ENCODE assay signal across 29 cellular contexts in the genomic region with DNA sequence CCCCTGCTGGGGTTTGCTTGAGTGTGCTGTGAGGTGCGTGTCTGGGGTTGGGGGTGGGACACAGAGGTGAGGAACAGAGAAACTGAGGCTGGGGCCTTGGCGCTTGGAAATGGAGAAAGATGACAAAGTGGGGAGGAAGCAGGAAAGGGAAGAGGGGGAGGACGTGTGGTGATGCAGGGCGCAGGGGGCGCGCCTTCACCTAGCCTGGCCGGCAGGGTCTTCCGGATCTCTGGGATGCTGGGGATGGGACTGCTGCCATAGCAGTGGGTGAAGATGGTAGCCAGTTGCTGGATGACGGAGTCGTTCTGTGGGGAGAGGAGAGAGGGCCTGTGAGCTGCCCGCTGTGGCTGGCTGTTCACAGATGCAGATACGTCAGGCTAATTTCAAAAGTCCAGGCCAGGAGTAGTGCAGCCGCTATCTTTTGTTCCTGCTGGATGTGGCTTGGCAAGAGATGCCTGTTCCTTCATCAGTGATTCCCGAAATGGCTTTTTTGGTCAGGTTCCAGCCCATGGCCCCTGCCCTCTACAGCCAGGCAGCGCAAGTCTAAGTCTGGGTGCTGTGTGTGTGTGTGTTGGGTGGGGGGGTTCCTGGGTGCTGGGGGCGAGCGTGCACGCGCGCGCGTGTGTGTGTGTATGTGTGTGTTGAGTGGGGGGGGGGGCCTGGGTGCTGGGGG. TPM values are rescaled to one million over a fixed set of nuclear protein-coding genes. Genes with fewer than 3 reads are reported as not detected.
DNase-seq lines count a peak whose midpoint lies in the region; TF ChIP-seq lines count a peak whose summit lies in the region.
"Had no signal": no experiment of that assay in that cellular context is flagged by ENCODE, and none has a peak within 500 bp of the region (broad histone marks: within the 10 kb centered on the region; RNA-seq: fewer than 3 reads in every experiment).

No MANE protein-coding gene starts in this region.

- H3K27me3 Mint-ChIP-seq in activated T-helper 1 cell treated with anti-CD3 and anti-CD28 coated beads, Interleukin-12 subunit alpha, Interleukin-12 subunit beta, Interleukin-2, Interleukin-4 antibody, amounts not matched to agents 30 ng/mL and 10 ng/mL and 1 ng/mL, durations not matched to agents 14 hours and 24 hours and 36 hours (ENCODE audit: insufficient read depth): no peaks in the 10 kb centered on the region
- H3K27me3 Mint-ChIP-seq: CD8-positive, alpha-beta memory T cell had no signal

- no peaks in the 10 kb centered on the region for H3K27me3 ChIP-seq in BLaER1
- H3K27me3 ChIP-seq: brain microvascular endothelial cell, hepatocyte, neutrophil, SJSA1, tibial nerve had no signal

- H3K27ac ChIP-seq in BLaER1 (no peak overlapping the region), caudate nucleus (ENCODE audit: low read depth, low read length) (no peak overlapping the region)
- H3K27ac ChIP-seq: brain microvascular endothelial cell, epithelial cell of prostate, hepatocyte, KMS-11, neutrophil, SJSA1, tibial nerve had no signal

- H3K4me3 ChIP-seq in BLaER1: no peak overlapping the region
- H3K4me3 ChIP-seq in fibroblast of the aortic adventitia (ENCODE audit: low read depth, low read length): no peak overlapping the region
- H3K4me3 ChIP-seq: hepatocyte, SJSA1, tibial nerve had no signal

- H3K36me3 Mint-ChIP-seq in activated T-helper 1 cell treated with anti-CD3 and anti-CD28 coated beads, Interleukin-12 subunit alpha, Interleukin-12 subunit beta, Interleukin-2, Interleukin-4 antibody, amounts not matched to agents 30 ng/mL and 10 ng/mL and 1 ng/mL, durations not matched to agents 14 hours and 24 hours and 36 hours (ENCODE audit: low read depth): peaks cover 7% of the 10 kb centered on the region
- H3K36me3 Mint-ChIP-seq: CD8-positive, alpha-beta memory T cell had no signal

- intact Hi-C loops in activated T-helper 1 cell treated with anti-CD3 and anti-CD28 coated beads, Interleukin-12 subunit alpha, Interleukin-12 subunit beta, Interleukin-2, Interleukin-4 antibody, amounts not matched to agents 30 ng/mL and 10 ng/mL and 1 ng/mL, durations not matched to agents 14 hours and 24 hours and 36 hours (cut with micrococcal nuclease): no loop called here

- H4K20me1 ChIP-seq in BLaER1: 0 out of 2 replicates have a peak, but pooled peaks cover 7% of the 10 kb centered on the region

- H3K4me1 Mint-ChIP-seq in activated T-helper 1 cell treated with anti-CD3 and anti-CD28 coated beads, Interleukin-12 subunit alpha, Interleukin-12 subunit beta, Interleukin-2, Interleukin-4 antibody, amounts not matched to agents 30 ng/mL and 10 ng/mL and 1 ng/mL, durations not matched to agents 14 hours and 24 hours and 36 hours (ENCODE audit: low read depth): peaks cover 17% of the 10 kb centered on the region

- peak overlapping the region; percentile 18 for H3K27ac Mint-ChIP-seq in activated T-helper 1 cell treated with anti-CD3 and anti-CD28 coated beads, Interleukin-12 subunit alpha, Interleukin-12 subunit beta, Interleukin-2, Interleukin-4 antibody, amounts not matched to agents 30 ng/mL and 10 ng/mL and 1 ng/mL, durations not matched to agents 14 hours and 24 hours and 36 hours

- DNase-seq in NCI-H1105 treated with DMSO at 0.1 percent for 48 hours (lab: John Stamatoyannopoulos, UW) (peak; percentile 32), NCI-H1105 (lab: John Stamatoyannopoulos, UW) (no peak), fibroblast of the aortic adventitia (ENCODE audit: low read depth) (peak; percentile 19), ureter (ENCODE audit: low spot score) (no peak), caudate nucleus (lab: John Stamatoyannopoulos, UW) (no peak), erythroblast (lab: John Stamatoyannopoulos, UW) (no peak)
- no peak for DNase-seq in activated T-helper 1 cell treated with anti-CD3 and anti-CD28 coated beads, Interleukin-12 subunit alpha, Interleukin-12 subunit beta, Interleukin-2, Interleukin-4 antibody, amounts not matched to agents 30 ng/mL and 10 ng/mL and 1 ng/mL, durations not matched to agents 14 hours and 24 hours and 36 hours (ENCODE audit: low spot score)
- DNase-seq: activated CD4-positive, alpha-beta T cell treated with anti-CD3 and anti-CD28 coated beads, Interleukin-2, amount 50 U/mL, for 48 hours; activated CD4-positive, CD25-positive, alpha-beta regulatory T cell; activated CD8-positive, alpha-beta memory T cell treated with anti-CD3 and anti-CD28 coated beads, Interleukin-2, amount 50 U/mL, for 48 hours; AML-193; brain microvascular endothelial cell; CD8-positive, alpha-beta memory T cell; DMS53; effector CD4-positive, alpha-beta T cell; foreskin fibroblast; GDM1; mesendoderm; NCI-H1694 treated with DMSO at 0.1 percent for 48 hours; NCI-H2227 treated with DMSO at 0.1 percent for 48 hours; NCI-H69; T-helper 1 cell had no signal

- peak overlapping the region; percentile 32; the same call in 1 of the 2 replicates for H3K4me2 ChIP-seq in BLaER1
- H3K4me2 ChIP-seq: hepatocyte, KMS-11 had no signal

- TF ChIP-seq CTCF in fibroblast of the aortic adventitia (IDR thresholded peaks at IDR 0.05; ENCODE audit: insufficient read depth, low read length): no peak

- no peaks in the 10 kb centered on the region for H3K9me3 Mint-ChIP-seq in activated T-helper 1 cell treated with anti-CD3 and anti-CD28 coated beads, Interleukin-12 subunit alpha, Interleukin-12 subunit beta, Interleukin-2, Interleukin-4 antibody, amounts not matched to agents 30 ng/mL and 10 ng/mL and 1 ng/mL, durations not matched to agents 14 hours and 24 hours and 36 hours
- H3K9me3 Mint-ChIP-seq: CD8-positive, alpha-beta memory T cell had no signal

- H3K4me3 Mint-ChIP-seq in activated T-helper 1 cell treated with anti-CD3 and anti-CD28 coated beads, Interleukin-12 subunit alpha, Interleukin-12 subunit beta, Interleukin-2, Interleukin-4 antibody, amounts not matched to agents 30 ng/mL and 10 ng/mL and 1 ng/mL, durations not matched to agents 14 hours and 24 hours and 36 hours: no peak overlapping the region
- H3K4me3 Mint-ChIP-seq: CD8-positive, alpha-beta memory T cell had no signal

- no peak for TF ChIP-seq POLR2A in erythroblast (IDR thresholded peaks at IDR 0.05; ENCODE audit: low read length)

- H3K36me3 ChIP-seq in BLaER1: peaks cover 8% of the 10 kb centered on the region; the same call in 1 of the 2 replicates
- H3K36me3 ChIP-seq: SJSA1 had no signal

- H3K9ac ChIP-seq in BLaER1: no peak overlapping the region
- H3K9ac ChIP-seq: KMS-11 had no signal

- peaks cover 46% of the 10 kb centered on the region for H3K4me1 ChIP-seq in BLaER1
- H3K4me1 ChIP-seq: SJSA1 had no signal

- no peaks in the 10 kb centered on the region for H3K9me3 ChIP-seq in BLaER1
- H3K9me3 ChIP-seq: neutrophil, SJSA1, tibial nerve had no signal

RNA-seq across cellular contexts. Expression of a gene that starts 54.8 kb away (rescaled TPM):
- total RNA-seq in activated T-helper 1 cell treated with anti-CD3 and anti-CD28 coated beads, Interleukin-12 subunit alpha, Interleukin-12 subunit beta, Interleukin-2, Interleukin-4 antibody, amounts not matched to agents 30 ng/mL and 10 ng/mL and 1 ng/mL, durations not matched to agents 14 hours and 24 hours and 36 hours: 157 and 158 TPM in 2 replicates
- total RNA-seq in fibroblast of the aortic adventitia (ENCODE audit: low replicate concordance) (27.3 and 29.3 TPM in 2 replicates), ureter (79.8 TPM)

Comparison
In these comparisons a context has a peak if more than half of its experiments do, and no peak if none do; other contexts are left out.
1. DNase-seq: peak in NCI-H1105 treated with DMSO at 0.1 percent for 48 hours (single experiment) and fibroblast of the aortic adventitia (single experiment); none in NCI-H1105 (single experiment), activated T-helper 1 cell treated with anti-CD3 and anti-CD28 coated beads, Interleukin-12 subunit alpha, Interleukin-12 subunit beta, Interleukin-2, Interleukin-4 antibody, amounts not matched to agents 30 ng/mL and 10 ng/mL and 1 ng/mL, durations not matched to agents 14 hours and 24 hours and 36 hours (single experiment), ureter (single experiment), caudate nucleus (0 of 61) and erythroblast (0 of 2).